Comparison of ENCODE assay signal across 15 cellular contexts in genomic region chr9:92762196-92762595, GRCh38. TPM values are rescaled to one million over a fixed set of nuclear protein-coding genes. Genes with fewer than 3 reads are reported as not detected.
DNase-seq lines count a peak whose midpoint lies in the region; ATAC-seq and TF ChIP-seq lines count a peak whose summit lies in the region.
"Had no signal": no experiment of that assay in that cellular context is flagged by ENCODE, and none has a peak within 500 bp of the region (broad histone marks: within the 10 kb centered on the region; RNA-seq: fewer than 3 reads in every experiment).

No MANE protein-coding gene starts in this region.

- H3K36me3 Mint-ChIP-seq in stimulated activated naive CD8-positive, alpha-beta T cell treated with anti-CD3 and anti-CD28 coated beads, Interleukin-15, Interleukin-2, amounts not matched to agents 100 ng/mL and 50 ng/mL, for 24 hours (ENCODE audit: low read depth) = no peaks in the 10 kb centered on the region
- H3K36me3 Mint-ChIP-seq in activated T-helper 17 cell treated with anti-CD3 and anti-CD28 coated beads, Interleukin-2, amount 50 U/mL, for 72 hours (ENCODE audit: low read depth) = no peaks in the 10 kb centered on the region
- H3K36me3 Mint-ChIP-seq in type B pancreatic cell = no peaks in the 10 kb centered on the region

- peak overlapping the region; percentile 89 for H3K4me3 Mint-ChIP-seq in stimulated activated naive CD8-positive, alpha-beta T cell treated with anti-CD3 and anti-CD28 coated beads, Interleukin-15, Interleukin-2, amounts not matched to agents 100 ng/mL and 50 ng/mL, for 24 hours
- H3K4me3 Mint-ChIP-seq in activated T-helper 17 cell treated with anti-CD3 and anti-CD28 coated beads, Interleukin-2, amount 50 U/mL, for 72 hours = peak overlapping the region; percentile 84
- H3K4me3 Mint-ChIP-seq in type B pancreatic cell = peak overlapping the region; percentile 89

- no peaks in the 10 kb centered on the region for H3K27me3 Mint-ChIP-seq in stimulated activated naive CD8-positive, alpha-beta T cell treated with anti-CD3 and anti-CD28 coated beads, Interleukin-15, Interleukin-2, amounts not matched to agents 100 ng/mL and 50 ng/mL, for 24 hours
- no peaks in the 10 kb centered on the region for H3K27me3 Mint-ChIP-seq in activated T-helper 17 cell treated with anti-CD3 and anti-CD28 coated beads, Interleukin-2, amount 50 U/mL, for 72 hours
- no peaks in the 10 kb centered on the region for H3K27me3 Mint-ChIP-seq in type B pancreatic cell

- H3K4me1 Mint-ChIP-seq in stimulated activated naive CD8-positive, alpha-beta T cell treated with anti-CD3 and anti-CD28 coated beads, Interleukin-15, Interleukin-2, amounts not matched to agents 100 ng/mL and 50 ng/mL, for 24 hours (ENCODE audit: low read depth) = peaks cover 49% of the 10 kb centered on the region
- H3K4me1 Mint-ChIP-seq in activated T-helper 17 cell treated with anti-CD3 and anti-CD28 coated beads, Interleukin-2, amount 50 U/mL, for 72 hours = peaks cover 35% of the 10 kb centered on the region
- peaks cover 36% of the 10 kb centered on the region for H3K4me1 Mint-ChIP-seq in type B pancreatic cell (ENCODE audit: unreplicated experiment)

- H3K9me3 Mint-ChIP-seq in stimulated activated naive CD8-positive, alpha-beta T cell treated with anti-CD3 and anti-CD28 coated beads, Interleukin-15, Interleukin-2, amounts not matched to agents 100 ng/mL and 50 ng/mL, for 24 hours = no peaks in the 10 kb centered on the region
- H3K9me3 Mint-ChIP-seq in activated T-helper 17 cell treated with anti-CD3 and anti-CD28 coated beads, Interleukin-2, amount 50 U/mL, for 72 hours = no peaks in the 10 kb centered on the region
- H3K9me3 Mint-ChIP-seq in type B pancreatic cell = no peaks in the 10 kb centered on the region

- intact Hi-C loops in head of caudate nucleus (cut with DNase I) = loop anchor here (2.0 to 5.0 kb wide), 2 partner anchors 39 to 95 kb away; no protein-coding TSS in a partner anchor

- no peak for DNase-seq in stimulated activated naive CD8-positive, alpha-beta T cell treated with anti-CD3 and anti-CD28 coated beads, Interleukin-15, Interleukin-2, amounts not matched to agents 100 U/mL and 50 U/mL, for 24 hours
- DNase-seq in left lobe of liver (ENCODE audit: low spot score) (peak; percentile 11), type B pancreatic cell (ENCODE audit: extremely low spot score, unreplicated experiment) (no peak), head of caudate nucleus (no peak), HPDE6-E6E7 (ENCODE audit: extremely low spot score) (no peak)
- DNase-seq: activated gamma-delta T cell; DMS 273 treated with DMSO at 0.1 percent for 48 hours; NCI-H2081; stimulated activated CD4-positive, alpha-beta T cell treated with anti-CD3 and anti-CD28 coated beads, Interleukin-1b, Interleukin-23, amount 100 ng/mL, for 48 hours; SW 1271; transverse colon had no signal

- H3K27ac Mint-ChIP-seq in stimulated activated naive CD8-positive, alpha-beta T cell treated with anti-CD3 and anti-CD28 coated beads, Interleukin-15, Interleukin-2, amounts not matched to agents 100 ng/mL and 50 ng/mL, for 24 hours = peak overlapping the region; percentile 7
- peak overlapping the region; percentile 90 for H3K27ac Mint-ChIP-seq in activated T-helper 17 cell treated with anti-CD3 and anti-CD28 coated beads, Interleukin-2, amount 50 U/mL, for 72 hours
- H3K27ac Mint-ChIP-seq in type B pancreatic cell = peak overlapping the region; percentile 68

- ATAC-seq in stimulated activated naive CD8-positive, alpha-beta T cell treated with anti-CD3 and anti-CD28 coated beads, Interleukin-15, Interleukin-2, amounts not matched to agents 100 U/mL and 50 U/mL, for 24 hours = no peak
- ATAC-seq in activated T-helper 17 cell treated with anti-CD3 and anti-CD28 coated beads, Interleukin-2, amount 50 U/mL, for 72 hours (replicated peaks) = no peak
- no peak for ATAC-seq in left lobe of liver
- ATAC-seq in HG02870 (IDR thresholded peaks at IDR 0.05; ENCODE audit: unreplicated experiment) = no peak
- ATAC-seq: esophagus mucosa had no signal

- no peak for TF ChIP-seq CTCF in type B pancreatic cell (conservative IDR thresholded peaks at IDR 0.05)

RNA-seq across cellular contexts. Expression of gene BICD2, which starts 2.4 kb away (rescaled TPM):
- total RNA-seq in activated T-helper 17 cell treated with anti-CD3 and anti-CD28 coated beads, Interleukin-2, amount 50 U/mL, for 72 hours = 10 to 100 TPM; 14.2 to 24.9 TPM
- 8.0 TPM for total RNA-seq in left lobe of liver
- total RNA-seq in type B pancreatic cell (ENCODE audit: low replicate concordance) = 26.8 and 28.6 TPM in 2 replicates

Comparison
In these comparisons a context has a peak if more than half of its experiments do, and no peak if none do; other contexts are left out.
1. H3K27ac Mint-ChIP-seq: peak in every context shown above with its lines; median percentile 90 in activated T-helper 17 cell treated with anti-CD3 and anti-CD28 coated beads, Interleukin-2, amount 50 U/mL, for 72 hours; 68 in type B pancreatic cell; 7 in stimulated activated naive CD8-positive, alpha-beta T cell treated with anti-CD3 and anti-CD28 coated beads, Interleukin-15, Interleukin-2, amounts not matched to agents 100 ng/mL and 50 ng/mL, for 24 hours.